Comparison of ENCODE assay signal across 11 cellular contexts in the genomic region with DNA sequence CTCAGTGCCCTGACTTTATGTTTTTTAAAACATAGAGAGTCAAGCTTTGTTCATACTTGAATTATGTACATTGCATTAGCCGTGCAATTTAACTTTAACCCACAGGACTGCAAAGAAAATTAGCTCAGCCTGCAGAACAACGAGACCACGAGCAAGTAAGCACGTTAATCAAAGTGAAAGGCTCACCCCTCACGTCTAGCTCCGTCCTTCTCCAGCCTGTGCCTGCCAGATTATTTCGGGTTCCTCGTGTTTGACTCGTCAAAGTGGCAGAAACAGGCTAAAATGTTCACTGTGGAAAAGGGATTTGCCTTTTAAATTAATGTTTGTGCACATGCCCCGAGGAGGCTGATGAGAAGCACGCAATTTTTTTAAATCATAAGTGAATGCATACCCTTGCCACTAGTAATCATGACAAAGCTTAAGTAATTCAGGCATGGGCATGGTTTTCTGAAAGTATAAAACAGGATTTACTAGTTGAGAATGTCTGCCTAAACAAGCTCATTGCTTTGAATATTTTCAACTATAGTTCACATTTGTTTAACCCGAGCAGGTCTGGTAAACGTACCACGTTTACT. TPM values are rescaled to one million over a fixed set of nuclear protein-coding genes. Genes with fewer than 3 reads are reported as not detected.
DNase-seq lines count a peak whose midpoint lies in the region; ATAC-seq and TF ChIP-seq lines count a peak whose summit lies in the region.
"Had no signal": no experiment of that assay in that cellular context is flagged by ENCODE, and none has a peak within 500 bp of the region (broad histone marks: within the 10 kb centered on the region; RNA-seq: fewer than 3 reads in every experiment).

No MANE protein-coding gene starts in this region.

- no peak overlapping the region for H2AK5ac ChIP-seq in mesenchymal stem cell (ENCODE audit: low read length, severe bottlenecking)

- no peak for DNase-seq in activated CD8-positive, alpha-beta memory T cell treated with anti-CD3 and anti-CD28 coated beads, Interleukin-2, amount 10 ng/mL, durations not matched to agents 7 days and 5 days
- DNase-seq in activated CD8-positive, alpha-beta memory T cell treated with anti-CD3 and anti-CD28 coated beads, Interleukin-2, amount 50 U/mL, for 4 hours, result no peak
- no peak for DNase-seq in astrocyte of the cerebellum (ENCODE audit: low read depth)
- DNase-seq in mesenchymal stem cell, result peak; percentile 27
- no peak for DNase-seq in effector CD4-positive, alpha-beta T cell
- no peak for DNase-seq in activated naive CD8-positive, alpha-beta T cell treated with anti-CD3 and anti-CD28 coated beads, Interleukin-2, amount 50 U/mL, for 24 hours
- no peak for DNase-seq in Kasumi-1 (lab: John Stamatoyannopoulos, UW)
- DNase-seq: activated gamma-delta T cell had no signal

- H2BK12ac ChIP-seq in mesenchymal stem cell (ENCODE audit: low read length in 2 of 2), result no peak overlapping the region

- H3K23ac ChIP-seq in mesenchymal stem cell (ENCODE audit: low read length in 2 of 2), result no peak overlapping the region

- H4K8ac ChIP-seq in mesenchymal stem cell (ENCODE audit: low read length), result peak overlapping the region; percentile 77

- no peak overlapping the region for H3K4me3 Mint-ChIP-seq in activated CD8-positive, alpha-beta memory T cell treated with anti-CD3 and anti-CD28 coated beads, Interleukin-2, amount 10 ng/mL, durations not matched to agents 7 days and 5 days
- no peak overlapping the region for H3K4me3 Mint-ChIP-seq in activated naive CD8-positive, alpha-beta T cell treated with anti-CD3 and anti-CD28 coated beads, Interleukin-2, amount 50 U/mL, for 24 hours

- peaks cover 9% of the 10 kb centered on the region for H3K36me3 Mint-ChIP-seq in activated CD8-positive, alpha-beta memory T cell treated with anti-CD3 and anti-CD28 coated beads, Interleukin-2, amount 10 ng/mL, durations not matched to agents 7 days and 5 days
- H3K36me3 Mint-ChIP-seq in activated naive CD8-positive, alpha-beta T cell treated with anti-CD3 and anti-CD28 coated beads, Interleukin-2, amount 50 U/mL, for 24 hours (ENCODE audit: low read depth), result no peaks in the 10 kb centered on the region

- no peak overlapping the region for H3K27ac ChIP-seq in mesenchymal stem cell (ENCODE audit: low read length, poor library complexity, severe bottlenecking)
- H3K27ac ChIP-seq: BLaER1 treated with 17β-estradiol and CSF1 and Interleukin-3, amounts not matched to agents 10 nM and 100 nM; SJSA1 had no signal

- 51% methylated on average over 13 of the region's 14 CpGs for WGBS in mesenchymal stem cell

- no peaks in the 10 kb centered on the region for H3K27me3 Mint-ChIP-seq in activated CD8-positive, alpha-beta memory T cell treated with anti-CD3 and anti-CD28 coated beads, Interleukin-2, amount 10 ng/mL, durations not matched to agents 7 days and 5 days
- peaks cover 10% of the 10 kb centered on the region for H3K27me3 Mint-ChIP-seq in activated naive CD8-positive, alpha-beta T cell treated with anti-CD3 and anti-CD28 coated beads, Interleukin-2, amount 50 U/mL, for 24 hours

- no peak for TF ChIP-seq CTCF in astrocyte of the cerebellum (IDR thresholded peaks at IDR 0.05; ENCODE audit: low read depth, low read length, missing control alignments)

- no peak for ATAC-seq in activated CD8-positive, alpha-beta memory T cell treated with anti-CD3 and anti-CD28 coated beads, Interleukin-2, amount 10 ng/mL, durations not matched to agents 7 days and 5 days
- ATAC-seq in GM21367 (IDR thresholded peaks at IDR 0.05; ENCODE audit: unreplicated experiment), result no peak
- no peak for ATAC-seq in activated naive CD8-positive, alpha-beta T cell treated with anti-CD3 and anti-CD28 coated beads, Interleukin-2, amount 50 U/mL, for 24 hours

- no peak overlapping the region for H2BK15ac ChIP-seq in mesenchymal stem cell (ENCODE audit: low read depth, poor library complexity, severe bottlenecking)

- H3K9me3 Mint-ChIP-seq in activated CD8-positive, alpha-beta memory T cell treated with anti-CD3 and anti-CD28 coated beads, Interleukin-2, amount 10 ng/mL, durations not matched to agents 7 days and 5 days (ENCODE audit: low read depth), result no peaks in the 10 kb centered on the region
- no peaks in the 10 kb centered on the region for H3K9me3 Mint-ChIP-seq in activated naive CD8-positive, alpha-beta T cell treated with anti-CD3 and anti-CD28 coated beads, Interleukin-2, amount 50 U/mL, for 24 hours

- no peaks in the 10 kb centered on the region for H3K9me3 ChIP-seq in mesenchymal stem cell (ENCODE audit: control insufficient read depth, low read length)
- H3K9me3 ChIP-seq: BLaER1 treated with 17β-estradiol and CSF1 and Interleukin-3, amounts not matched to agents 10 nM and 100 nM; SJSA1 had no signal

- peak overlapping the region; percentile 63 for H3K9ac ChIP-seq in mesenchymal stem cell (ENCODE audit: low read length)
- H3K9ac ChIP-seq: BLaER1 treated with 17β-estradiol and CSF1 and Interleukin-3, amounts not matched to agents 10 nM and 100 nM had no signal

- peaks cover 53% of the 10 kb centered on the region for H3K4me1 Mint-ChIP-seq in activated CD8-positive, alpha-beta memory T cell treated with anti-CD3 and anti-CD28 coated beads, Interleukin-2, amount 10 ng/mL, durations not matched to agents 7 days and 5 days
- peaks cover 10% of the 10 kb centered on the region for H3K4me1 Mint-ChIP-seq in activated naive CD8-positive, alpha-beta T cell treated with anti-CD3 and anti-CD28 coated beads, Interleukin-2, amount 50 U/mL, for 24 hours

- H2AFZ ChIP-seq in mesenchymal stem cell (ENCODE audit: low read depth, low read length), result no peak overlapping the region

- peak overlapping the region in 1 of 2 experiments; percentile 83 for H3K18ac ChIP-seq in mesenchymal stem cell (ENCODE audit: low read depth in 1 of 2, low read length in 2 of 2)

- H3K27ac Mint-ChIP-seq in activated CD8-positive, alpha-beta memory T cell treated with anti-CD3 and anti-CD28 coated beads, Interleukin-2, amount 10 ng/mL, durations not matched to agents 7 days and 5 days, result peak overlapping the region; percentile 38
- no peak overlapping the region for H3K27ac Mint-ChIP-seq in activated naive CD8-positive, alpha-beta T cell treated with anti-CD3 and anti-CD28 coated beads, Interleukin-2, amount 50 U/mL, for 24 hours

- no peak overlapping the region for H2BK5ac ChIP-seq in mesenchymal stem cell (ENCODE audit: low read depth, low read length, poor library complexity, severe bottlenecking)

- peak overlapping the region; percentile 11 for H3K4me3 ChIP-seq in astrocyte of the cerebellum (ENCODE audit: low read depth, low read length)
- peak overlapping the region in 1 of 2 experiments; percentile 75 for H3K4me3 ChIP-seq in mesenchymal stem cell (ENCODE audit: insufficient read depth in 1 of 2, low read depth in 1 of 2, low read length in 2 of 2)
- H3K4me3 ChIP-seq: BLaER1 treated with 17β-estradiol and CSF1 and Interleukin-3, amounts not matched to agents 10 nM and 100 nM; SJSA1 had no signal

- H3K14ac ChIP-seq in mesenchymal stem cell (ENCODE audit: low read length in 2 of 2), result peak overlapping the region in 1 of 2 experiments; percentile 26

- H3K79me1 ChIP-seq in mesenchymal stem cell (replicated peaks; ENCODE audit: low read length, poor library complexity, severe bottlenecking), result peaks cover 18% of the 10 kb centered on the region

- peak overlapping the region in 1 of 2 experiments; percentile 7 for H3K4ac ChIP-seq in mesenchymal stem cell (ENCODE audit: low read depth in 1 of 2, low read length in 2 of 2)

- H3K4me1 ChIP-seq in mesenchymal stem cell (ENCODE audit: control insufficient read depth, insufficient read depth, low read depth, low read length), result peaks cover 3% of the 10 kb centered on the region
- H3K4me1 ChIP-seq: SJSA1 had no signal

- no peaks in the 10 kb centered on the region for H3K27me3 ChIP-seq in mesenchymal stem cell (ENCODE audit: control insufficient read depth in 1 of 2, insufficient read depth in 1 of 2, low read length in 2 of 2)
- H3K27me3 ChIP-seq: BLaER1 treated with 17β-estradiol and CSF1 and Interleukin-3, amounts not matched to agents 10 nM and 100 nM; SJSA1 had no signal

- H2BK120ac ChIP-seq in mesenchymal stem cell (ENCODE audit: low read depth, low read length), result no peak overlapping the region

- peaks cover 8 to 75% of the 10 kb centered on the region in 2 experiments for H3K36me3 ChIP-seq in mesenchymal stem cell (ENCODE audit: control insufficient read depth in 1 of 2, insufficient read depth in 2 of 2, low read depth in 1 of 2, low read length in 2 of 2)
- H3K36me3 ChIP-seq: BLaER1 treated with 17β-estradiol and CSF1 and Interleukin-3, amounts not matched to agents 10 nM and 100 nM had no signal

- CTCF ChIA-PET in activated CD8-positive, alpha-beta memory T cell treated with anti-CD3 and anti-CD28 coated beads, Interleukin-2, amount 10 ng/mL, durations not matched to agents 7 days and 5 days (lab: Charles Lee), result interaction anchor here (1.0 to 5.4 kb wide), 5 partner anchors 10 to 72 kb away, joined by 3 to 19 read pairs (median 3); no protein-coding TSS in a partner anchor

- no peak overlapping the region for H3K4me2 ChIP-seq in mesenchymal stem cell (ENCODE audit: low read length, poor library complexity, severe bottlenecking)
- H3K4me2 ChIP-seq: BLaER1 treated with 17β-estradiol and CSF1 and Interleukin-3, amounts not matched to agents 10 nM and 100 nM had no signal

- H4K91ac ChIP-seq in mesenchymal stem cell (ENCODE audit: low read length), result no peak overlapping the region

- in situ Hi-C loops in astrocyte of the cerebellum (cut with HindIII; ENCODE audit: low sequenced_read_pairs), result loop anchor here (5.0 kb wide), 1 partner anchor 39 kb away; no protein-coding TSS in a partner anchor

RNA-seq across cellular contexts. Expression of gene ZBTB38, which starts 15.3 kb away (rescaled TPM):
- 10 to 100 TPM; 42.5 to 49.4 TPM for total RNA-seq in activated CD8-positive, alpha-beta memory T cell treated with anti-CD3 and anti-CD28 coated beads, Interleukin-2, amount 10 ng/mL, durations not matched to agents 7 days and 5 days
- 42.0 TPM for polyA plus RNA-seq in mesenchymal stem cell (2013, experiment 1 of 2)
- 39.5 TPM for polyA plus RNA-seq in mesenchymal stem cell (2013, experiment 2 of 2)
